ENCODE assay signal across 18 cellular contexts in genomic region chr7:102153586-102153948, GRCh38.
DNase-seq lines count a peak whose midpoint lies in the region; ATAC-seq and TF ChIP-seq lines count a peak whose summit lies in the region.
"Had no signal": no experiment of that assay in that cellular context is flagged by ENCODE, and none has a peak within 500 bp of the region (broad histone marks: within the 10 kb centered on the region; RNA-seq: fewer than 3 reads in every experiment).

No MANE protein-coding gene starts in this region.

- peaks cover 11% of the 10 kb centered on the region for H3K4me1 ChIP-seq in foreskin keratinocyte
- peaks cover 15% of the 10 kb centered on the region for H3K4me1 ChIP-seq in mesodermal cell (ENCODE audit: control insufficient read depth, insufficient read depth, low read length, poor library complexity, severe bottlenecking)
- H3K4me1 ChIP-seq: tibial nerve had no signal

- no peaks in the 10 kb centered on the region for H3K9me3 ChIP-seq in mesodermal cell (ENCODE audit: control insufficient read depth, low read length)
- H3K9me3 ChIP-seq: ovary, tibial nerve had no signal

- H3K27ac ChIP-seq in foreskin keratinocyte: peak overlapping the region; percentile 93
- H3K27ac ChIP-seq in mesodermal cell (ENCODE audit: low read depth, low read length, severe bottlenecking): peak overlapping the region; percentile 84
- H3K27ac ChIP-seq: C4-2B, ovary, tibial nerve, WERI-Rb-1 had no signal

- peak; percentile 49 for ATAC-seq in Right ventricle myocardium inferior
- peak; percentile 8 for ATAC-seq in foreskin keratinocyte
- no peak for ATAC-seq in GM21723 (IDR thresholded peaks at IDR 0.05; ENCODE audit: unreplicated experiment)

- no peaks in the 10 kb centered on the region for H3K27me3 ChIP-seq in foreskin keratinocyte
- H3K27me3 ChIP-seq: ovary, tibial nerve had no signal

- WGBS in mesodermal cell (ENCODE audit: insufficient coverage in 2 of 2), 2 experiments: 64 to 76% methylated on average over 6 to 7 of the region's 7 CpGs

- intact Hi-C loops in Right ventricle myocardium inferior (cut with DNase I) (loop anchor here (5.0 kb wide), 1 partner anchor 336 kb away; the partner anchor contains the start of gene CUX1), cardiac septum (cut with DNase I) (no loop called here)

- TF ChIP-seq CTCF in foreskin keratinocyte (conservative IDR thresholded peaks at IDR 0.05): no peak

- no peak for DNase-seq in Right ventricle myocardium inferior (ENCODE audit: missing footprints)
- DNase-seq in cardiac septum (ENCODE audit: low spot score): no peak
- no peak for DNase-seq in foreskin keratinocyte
- no peak for DNase-seq in COR-L47 (lab: John Stamatoyannopoulos, UW)
- DNase-seq in RPMI8226: no peak
- no peak for DNase-seq in AG08396 (ENCODE audit: low spot score)
- DNase-seq: activated CD4-positive, alpha-beta memory T cell treated with anti-CD3 and anti-CD28 coated beads, Interleukin-2, amount 10 ng/mL, durations not matched to agents 7 days and 5 days; activated naive CD4-positive, alpha-beta T cell treated with anti-CD3 and anti-CD28 coated beads, Interleukin-2, amount 50 U/mL, for 16 hours; activated T-cell treated with anti-CD3 and anti-CD28 coated beads, Interleukin-2, amount 50 U/mL, for 24 hours; DND-41; ovary; SHP77 treated with DMSO at 0.1 percent for 48 hours; T-helper 1 cell; WERI-Rb-1 had no signal

- peaks cover 13% of the 10 kb centered on the region for H3K36me3 ChIP-seq in mesodermal cell (ENCODE audit: control insufficient read depth, insufficient read depth, low read length)
- H3K36me3 ChIP-seq: ovary, WERI-Rb-1 had no signal

- no peak overlapping the region for H3K4me3 ChIP-seq in mesodermal cell (ENCODE audit: extremely low read depth, insufficient read depth, low read length, poor library complexity, severe bottlenecking)
- H3K4me3 ChIP-seq: ovary, tibial nerve had no signal
